Comparison of ENCODE assay signal across 20 cellular contexts in the genomic region with DNA sequence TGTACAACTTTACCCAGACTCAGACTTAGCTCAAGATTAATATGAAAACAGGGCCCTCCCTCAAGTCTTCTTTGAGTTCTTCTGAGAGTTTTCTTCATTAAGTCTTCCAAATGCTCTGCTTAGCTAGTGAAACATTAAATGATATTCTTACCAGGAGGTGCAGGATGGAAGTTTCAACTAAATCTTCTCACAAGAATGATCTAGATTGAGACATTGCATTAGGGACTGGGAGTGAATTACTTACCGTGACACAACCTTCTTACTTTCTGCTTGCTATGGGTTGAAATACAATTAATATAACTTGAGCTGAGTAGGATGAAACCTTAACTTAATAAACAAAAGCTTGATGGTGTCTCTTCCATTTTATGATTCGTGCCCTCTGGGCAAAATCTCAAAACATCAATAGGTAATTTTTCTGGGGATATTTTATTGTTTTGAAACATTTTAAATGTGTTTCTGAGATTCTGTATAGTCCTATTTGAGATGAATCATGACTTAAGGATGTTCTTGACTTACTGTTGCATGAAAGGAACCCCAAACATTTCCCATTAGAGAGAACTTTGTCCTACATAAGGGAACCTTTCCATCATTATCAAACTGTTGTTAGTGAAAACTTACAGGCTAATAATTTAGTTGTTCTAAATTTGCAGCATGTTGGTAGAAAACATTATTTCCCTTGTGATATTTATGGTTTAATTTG.
DNase-seq lines count a peak whose midpoint lies in the region; ATAC-seq and TF ChIP-seq lines count a peak whose summit lies in the region.
"Had no signal": no experiment of that assay in that cellular context is flagged by ENCODE, and none has a peak within 500 bp of the region (broad histone marks: within the 10 kb centered on the region; RNA-seq: fewer than 3 reads in every experiment).

No MANE protein-coding gene starts in this region.

- H3K9ac ChIP-seq in SK-N-MC (ENCODE audit: insufficient read length): no peak overlapping the region
- H3K9ac ChIP-seq: BLaER1 had no signal

- POLR2A ChIA-PET in CD8-positive, alpha-beta memory T cell (lab: Charles Lee): no interaction called here

- H3K27ac ChIP-seq in SK-N-MC (peak overlapping the region; percentile 20), stomach (no peak overlapping the region)
- H3K27ac ChIP-seq in CD8-positive, alpha-beta memory T cell (ENCODE audit: low read depth, low read length): no peak overlapping the region
- H3K27ac ChIP-seq: BLaER1 had no signal

- 82 to 97% (median 88%) methylated on average over 2 of the region's 2 CpGs for WGBS in stomach, 5 donors

- H3K4me3 Mint-ChIP-seq in nephron: no peak overlapping the region
- H3K4me3 Mint-ChIP-seq in natural killer cell: no peak overlapping the region
- no peak overlapping the region for H3K4me3 Mint-ChIP-seq in CD8-positive, alpha-beta memory T cell
- H3K4me3 Mint-ChIP-seq: CD14-positive monocyte; CD4-positive, CD25-positive, alpha-beta regulatory T cell had no signal

- H3K4me3 ChIP-seq in SK-N-MC: no peak overlapping the region
- H3K4me3 ChIP-seq in epithelial cell of proximal tubule (ENCODE audit: low read depth, low read length): no peak overlapping the region
- H3K4me3 ChIP-seq in stomach: no peak overlapping the region
- H3K4me3 ChIP-seq in CD8-positive, alpha-beta memory T cell (ENCODE audit: low read length): no peak overlapping the region
- H3K4me3 ChIP-seq: BLaER1 had no signal

- CTCF ChIA-PET in CD8-positive, alpha-beta memory T cell (lab: Charles Lee): no interaction called here

- no peak for ATAC-seq in natural killer cell

- TF ChIP-seq POLR2A in stomach (IDR thresholded peaks at IDR 0.05): no peak

- DNase-seq in SK-N-MC (ENCODE audit: low read depth, low spot score): no peak
- DNase-seq in epithelial cell of proximal tubule (ENCODE audit: low read depth): peak; percentile 58
- peak; percentile 59 for DNase-seq in renal cortical epithelial cell (ENCODE audit: low read depth)
- no peak for DNase-seq in natural killer cell
- DNase-seq in stimulated activated CD4-positive, alpha-beta T cell treated with anti-CD3 and anti-CD28 coated beads, Interleukin-4, amount 100 ng/mL, for 1 hour: no peak
- DNase-seq in stomach: no peak
- DNase-seq in CD8-positive, alpha-beta memory T cell: no peak
- DNase-seq: 8988T; ACHN; BE2C; C1 segment of cervical spinal cord; Caco-2; Calu3; CD4-positive, alpha-beta memory T cell; CD4-positive, CD25-positive, alpha-beta regulatory T cell; DMS79 treated with DMSO at 0.1 percent for 48 hours; GF-D8 had no signal

- TF ChIP-seq EP300 in stomach (IDR thresholded peaks at IDR 0.05): no peak

- H3K36me3 ChIP-seq in SK-N-MC (ENCODE audit: insufficient read depth, low read length) (no peaks in the 10 kb centered on the region), stomach (no peaks in the 10 kb centered on the region)
- H3K36me3 ChIP-seq in CD8-positive, alpha-beta memory T cell (ENCODE audit: insufficient read depth, low read length): no peaks in the 10 kb centered on the region
- H3K36me3 ChIP-seq: BE2C, BLaER1 had no signal

- H3K36me3 Mint-ChIP-seq in nephron (ENCODE audit: low read depth) (no peaks in the 10 kb centered on the region), natural killer cell (no peaks in the 10 kb centered on the region)
- H3K36me3 Mint-ChIP-seq in CD8-positive, alpha-beta memory T cell: no peaks in the 10 kb centered on the region
- H3K36me3 Mint-ChIP-seq: CD14-positive monocyte; CD4-positive, alpha-beta memory T cell; CD4-positive, CD25-positive, alpha-beta regulatory T cell had no signal

- H3K27me3 Mint-ChIP-seq in nephron (ENCODE audit: low read depth): no peaks in the 10 kb centered on the region
- no peaks in the 10 kb centered on the region for H3K27me3 Mint-ChIP-seq in natural killer cell (ENCODE audit: low read depth in 2 of 2)
- no peaks in the 10 kb centered on the region for H3K27me3 Mint-ChIP-seq in CD8-positive, alpha-beta memory T cell
- H3K27me3 Mint-ChIP-seq: CD4-positive, alpha-beta memory T cell; CD4-positive, CD25-positive, alpha-beta regulatory T cell had no signal

- H3K27me3 ChIP-seq in stomach: no peaks in the 10 kb centered on the region
- no peaks in the 10 kb centered on the region for H3K27me3 ChIP-seq in CD8-positive, alpha-beta memory T cell (ENCODE audit: insufficient read depth, low read length, poor library complexity, severe bottlenecking)
- H3K27me3 ChIP-seq: BE2C, BLaER1 had no signal

- H3K27ac Mint-ChIP-seq in nephron (peak overlapping the region; percentile 53 to 70 (median 67)), natural killer cell (no peak overlapping the region)
- H3K27ac Mint-ChIP-seq in CD8-positive, alpha-beta memory T cell: no peak overlapping the region
- H3K27ac Mint-ChIP-seq: CD14-positive monocyte; CD4-positive, alpha-beta memory T cell; CD4-positive, CD25-positive, alpha-beta regulatory T cell had no signal

- TF ChIP-seq CTCF in epithelial cell of proximal tubule (conservative IDR thresholded peaks at IDR 0.05; ENCODE audit: low read depth, low read length) (no peak), nephron (IDR thresholded peaks at IDR 0.05; ENCODE audit: unreplicated experiment in 3 of 3) (no peak), natural killer cell (IDR thresholded peaks at IDR 0.05) (no peak), stomach (IDR thresholded peaks at IDR 0.05) (no peak)

- H3K4me1 Mint-ChIP-seq in nephron: peaks cover 16% of the 10 kb centered on the region
- no peaks in the 10 kb centered on the region for H3K4me1 Mint-ChIP-seq in natural killer cell
- no peaks in the 10 kb centered on the region for H3K4me1 Mint-ChIP-seq in CD8-positive, alpha-beta memory T cell
- H3K4me1 Mint-ChIP-seq: CD14-positive monocyte; CD4-positive, alpha-beta memory T cell; CD4-positive, CD25-positive, alpha-beta regulatory T cell had no signal

- intact Hi-C loops in natural killer cell (cut with micrococcal nuclease) (no loop called here), stomach (cut with DNase I; ENCODE audit: low total_unique reads) (no loop called here)

- H3K4me1 ChIP-seq in stomach: peaks cover 0 to 4% (median 0%) of the 10 kb centered on the region in 4 donors
- no peaks in the 10 kb centered on the region for H3K4me1 ChIP-seq in CD8-positive, alpha-beta memory T cell (ENCODE audit: insufficient read depth, low read length)
- H3K4me1 ChIP-seq: BE2C, BLaER1, Caco-2 had no signal

- H3K9me3 ChIP-seq in SK-N-MC (ENCODE audit: low read depth, low read length) (no peaks in the 10 kb centered on the region), stomach (no peaks in the 10 kb centered on the region)
- H3K9me3 ChIP-seq in CD8-positive, alpha-beta memory T cell (ENCODE audit: low read length): no peaks in the 10 kb centered on the region
- H3K9me3 ChIP-seq: BE2C, BLaER1, Caco-2 had no signal

- H3K9me3 Mint-ChIP-seq in nephron: no peaks in the 10 kb centered on the region
- H3K9me3 Mint-ChIP-seq in natural killer cell: peaks cover 2 to 9% of the 10 kb centered on the region in 2 donors
- H3K9me3 Mint-ChIP-seq in CD8-positive, alpha-beta memory T cell: peaks cover 4 to 10% (median 5%) of the 10 kb centered on the region in 5 donors

Comparison
In these comparisons a context has a peak if more than half of its experiments do, and no peak if none do; other contexts are left out.
1. DNase-seq: peak in epithelial cell of proximal tubule (single experiment) and renal cortical epithelial cell (single experiment); none in SK-N-MC (single experiment), natural killer cell (single experiment), stimulated activated CD4-positive, alpha-beta T cell treated with anti-CD3 and anti-CD28 coated beads, Interleukin-4, amount 100 ng/mL, for 1 hour (single experiment), stomach (single experiment) and CD8-positive, alpha-beta memory T cell (0 of 5).
2. H3K27ac Mint-ChIP-seq: peak in nephron (3 of 3); none in natural killer cell (0 of 2) and CD8-positive, alpha-beta memory T cell (0 of 8).